ENCODE assay signal across 8 cellular contexts in genomic region chr5:71475788-71476384, GRCh38. TPM values are rescaled to one million over a fixed set of nuclear protein-coding genes. Genes with fewer than 3 reads are reported as not detected.
DNase-seq lines count a peak whose midpoint lies in the region; ATAC-seq and TF ChIP-seq lines count a peak whose summit lies in the region.

No MANE protein-coding gene starts in this region.

- no peaks in the 10 kb centered on the region for H3K4me1 Mint-ChIP-seq in endothelial cell (ENCODE audit: unreplicated experiment)

- H3K27ac ChIP-seq in AG04450 (ENCODE audit: low read depth, low read length) (no peak overlapping the region), psoas muscle (no peak overlapping the region)

- H3K36me3 ChIP-seq in psoas muscle (ENCODE audit: insufficient read depth in 1 of 2, low read depth in 1 of 2), result peaks cover 0 to 84% of the 10 kb centered on the region in 2 donors

- H3K9me3 ChIP-seq in AG04450 (ENCODE audit: control insufficient read depth, insufficient read depth, low read length) (no peaks in the 10 kb centered on the region), psoas muscle (no peaks in the 10 kb centered on the region)

- no peaks in the 10 kb centered on the region for H3K27me3 Mint-ChIP-seq in endothelial cell (ENCODE audit: unreplicated experiment)

- 71 to 73% (median 72%) methylated on average over 3 of the region's 3 CpGs for WGBS in psoas muscle, 3 donors

- TF ChIP-seq CTCF in AG04450 (IDR thresholded peaks at IDR 0.05; ENCODE audit: low read depth, low read length) (peak; percentile 81), GM10248 (IDR thresholded peaks at IDR 0.05; ENCODE audit: control extremely low read depth, extremely low read depth, low read depth, missing control alignments) (peak; percentile 56), endothelial cell (IDR thresholded peaks at IDR 0.05; ENCODE audit: unreplicated experiment) (peak; percentile 65), psoas muscle (IDR thresholded peaks at IDR 0.05) (peak; percentile 33)

- H3K4me3 ChIP-seq in AG04450 (ENCODE audit: low read depth, low read length) (no peak overlapping the region), psoas muscle (no peak overlapping the region)

- POLR2A ChIA-PET in AG04450 (lab: Yijun Ruan, JAX), result interaction anchor here (0.5 kb wide), 1 partner anchor 11 kb away, joined by 7 read pairs; no protein-coding TSS in a partner anchor
- POLR2A ChIA-PET in GM10248 (lab: Yijun Ruan, JAX), result no interaction called here

- intact Hi-C loops in psoas muscle (cut with DNase I), result no loop called here

- H3K27me3 ChIP-seq in AG04450 (ENCODE audit: control insufficient read depth, insufficient read depth, low read length) (no peaks in the 10 kb centered on the region), psoas muscle (ENCODE audit: insufficient read depth in 3 of 3, low read length in 2 of 3) (no peaks in the 10 kb centered on the region)

- no peaks in the 10 kb centered on the region for H3K4me1 ChIP-seq in psoas muscle

- CTCF ChIA-PET in AG04450 (lab: Charles Lee) (interaction anchor here (0.7 to 2.4 kb wide), 24 partner anchors 10 to 832 kb away, joined by 3 to 22 read pairs (median 4); partner anchors contain the start of gene BDP1), GM10248 (lab: Yijun Ruan, JAX) (interaction anchor here (0.7 to 4.0 kb wide), 18 partner anchors 8 to 282 kb away, joined by 3 to 36 read pairs (median 6); partner anchors contain the start of genes BDP1 and MCCC2)

- no peaks in the 10 kb centered on the region for H3K9me3 Mint-ChIP-seq in endothelial cell (ENCODE audit: unreplicated experiment)

- H3K36me3 Mint-ChIP-seq in endothelial cell (ENCODE audit: low read depth, unreplicated experiment), result peaks cover 14% of the 10 kb centered on the region

- ATAC-seq in psoas muscle, result no peak
- no peak for ATAC-seq in GM21360 (IDR thresholded peaks at IDR 0.05; ENCODE audit: unreplicated experiment)
- no peak for ATAC-seq in GM18868 (IDR thresholded peaks at IDR 0.05; ENCODE audit: unreplicated experiment)
- no peak for ATAC-seq in GM18858 (IDR thresholded peaks at IDR 0.05; ENCODE audit: unreplicated experiment)

- H3K27ac Mint-ChIP-seq in endothelial cell (ENCODE audit: unreplicated experiment), result no peak overlapping the region

- DNase-seq in AG04450 (ENCODE audit: low read depth, low spot score), result no peak
- peak; percentile 52 for DNase-seq in GM10248 (ENCODE audit: extremely low spot score)
- peak; percentile 5 for DNase-seq in NCI-H526 treated with DMSO at 0.1 percent for 48 hours (lab: John Stamatoyannopoulos, UW)
- no peak for DNase-seq in endothelial cell (ENCODE audit: low spot score)
- DNase-seq in psoas muscle, result no peak

- H3K4me3 Mint-ChIP-seq in endothelial cell (ENCODE audit: unreplicated experiment), result no peak overlapping the region

RNA-seq across cellular contexts. Expression of gene BDP1, which starts 20.4 kb away (rescaled TPM):
- polyA plus RNA-seq in AG04450 (2011; rRNA removed), result 10.5 and 14.4 TPM in 2 replicates
- 8.9 and 19.6 TPM in 2 replicates for polyA minus RNA-seq in AG04450 (2011; rRNA and poly(A)+ RNA removed)
- total RNA-seq in endothelial cell (ENCODE audit: unreplicated experiment), result 20.9 TPM
- total RNA-seq in psoas muscle, result 10 to 100 TPM; 11.5 to 17.7 (median 12.6) TPM
- polyA plus RNA-seq in psoas muscle, result 1 to 10 TPM; 5.5 to 9.7 (median 6.3) TPM

Comparison
In these comparisons a context has a peak if more than half of its experiments do, and no peak if none do; other contexts are left out.
1. DNase-seq: peak in GM10248 (single experiment) and NCI-H526 treated with DMSO at 0.1 percent for 48 hours (single experiment); none in AG04450 (single experiment), endothelial cell (single experiment) and psoas muscle (0 of 2).
2. Peak in every context shown above with its lines, with median percentiles within 50 percentile points of each other: CTCF ChIP-seq.